8 cellular contexts compared by ENCODE assay signal in the genomic region with DNA sequence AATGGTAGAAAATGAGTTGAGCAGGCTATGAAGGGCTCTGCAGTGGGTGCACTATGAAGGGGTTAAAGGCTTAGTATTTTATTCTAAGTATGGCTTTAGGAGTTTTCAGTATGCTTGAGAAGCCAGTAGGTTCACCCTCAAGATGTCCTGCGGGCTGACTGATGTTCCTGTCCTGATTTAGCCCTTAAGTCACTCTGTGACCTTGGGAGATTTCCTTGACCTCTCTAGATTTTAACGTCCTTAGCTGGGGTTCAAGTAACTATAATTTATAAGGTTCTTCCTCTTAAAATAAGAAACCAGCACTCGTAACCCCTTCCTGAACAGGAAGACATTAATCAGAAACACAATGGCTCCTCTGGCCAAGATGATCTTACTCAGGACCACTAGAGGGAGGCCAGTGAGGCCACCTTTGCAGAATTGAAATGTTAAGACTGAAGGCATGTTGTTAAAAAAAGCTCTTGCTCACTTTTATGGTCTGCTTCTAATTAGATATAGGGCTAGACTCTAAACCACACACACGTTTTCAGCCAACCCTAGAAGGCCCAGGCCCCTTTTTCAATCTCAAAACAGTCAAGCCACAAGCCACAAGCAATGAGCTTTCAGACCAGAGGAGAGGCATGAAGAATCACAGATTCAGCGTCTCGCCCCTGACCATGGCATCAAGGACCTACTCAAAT.
DNase-seq lines count a peak whose midpoint lies in the region; ATAC-seq and TF ChIP-seq lines count a peak whose summit lies in the region.

No MANE protein-coding gene starts in this region.

- no peaks in the 10 kb centered on the region for H4K20me1 ChIP-seq in KMS-11 (ENCODE audit: insufficient read depth)

- ATAC-seq in GM19372 (IDR thresholded peaks at IDR 0.05; ENCODE audit: low read depth, unreplicated experiment), result peak; percentile 35

- peak; percentile 65 for TF ChIP-seq CTCF in AG09319 (IDR thresholded peaks at IDR 0.05; ENCODE audit: low read depth, low read length)
- peak; percentile 50 for TF ChIP-seq CTCF in KMS-11 (conservative IDR thresholded peaks at IDR 0.05; ENCODE audit: low read depth, low read length)

- H3K4me3 ChIP-seq in KMS-11 (IDR thresholded peaks at IDR 0.05; ENCODE audit: insufficient read depth, low read depth, low read length), result no peak overlapping the region

- DNase-seq in AG09319 (ENCODE audit: extremely low read depth, low read depth) (peak; percentile 50), fibroblast of peridontal ligament (ENCODE audit: extremely low read depth) (peak; percentile 92), putamen (ENCODE audit: low spot score) (no peak), middle frontal gyrus (ENCODE audit: extremely low spot score, low spot score) (no peak), HuH-7.5 (ENCODE audit: low spot score) (no peak)
- no peak for DNase-seq in effector CD4-positive, alpha-beta T cell

- no peaks in the 10 kb centered on the region for H3K36me3 ChIP-seq in KMS-11 (ENCODE audit: insufficient read depth)

- peaks cover 47% of the 10 kb centered on the region for H3K4me1 ChIP-seq in KMS-11 (ENCODE audit: low read depth, poor library complexity, severe bottlenecking)

- no peaks in the 10 kb centered on the region for H3K27me3 ChIP-seq in KMS-11 (ENCODE audit: insufficient read depth, low read depth)

- peak overlapping the region; percentile 77 for H2AFZ ChIP-seq in KMS-11 (ENCODE audit: low read depth)

- peak overlapping the region; percentile 50 for H3K27ac ChIP-seq in KMS-11

- H3K79me2 ChIP-seq in KMS-11 (ENCODE audit: insufficient read depth, low read depth), result no peaks in the 10 kb centered on the region

- peak overlapping the region; percentile 65 for H3K4me2 ChIP-seq in KMS-11

- peak overlapping the region; percentile 15; the same call in 1 of the 2 replicates for H3K9ac ChIP-seq in KMS-11

Comparison
In these comparisons a context has a peak if more than half of its experiments do, and no peak if none do; other contexts are left out.
1. DNase-seq: peak in AG09319 (single experiment) and fibroblast of peridontal ligament (single experiment); none in putamen (single experiment), middle frontal gyrus (single experiment), HuH-7.5 (single experiment) and effector CD4-positive, alpha-beta T cell (single experiment).